Comparison of ENCODE assay signal across 16 cellular contexts in genomic region chr3:36786921-36787890, GRCh38. TPM values are rescaled to one million over a fixed set of nuclear protein-coding genes. Genes with fewer than 3 reads are reported as not detected.
DNase-seq lines count a peak whose midpoint lies in the region; ATAC-seq and TF ChIP-seq lines count a peak whose summit lies in the region.
"Had no signal": no experiment of that assay in that cellular context is flagged by ENCODE, and none has a peak within 500 bp of the region (broad histone marks: within the 10 kb centered on the region; RNA-seq: fewer than 3 reads in every experiment).

No MANE protein-coding gene starts in this region.

- H3K4me2 ChIP-seq in mammary epithelial cell (ENCODE audit: insufficient read depth, low read depth, low read length), result no peak overlapping the region

- H3K36me3 Mint-ChIP-seq in WTC11 (no peaks in the 10 kb centered on the region), osteocyte (ENCODE audit: unreplicated experiment) (no peaks in the 10 kb centered on the region)

- POLR2A ChIA-PET in WTC11 (lab: Charles Lee), result no interaction called here

- no peaks in the 10 kb centered on the region for H3K79me2 ChIP-seq in mammary epithelial cell (ENCODE audit: insufficient read depth, low read length)

- no peak overlapping the region for H3K4me3 ChIP-seq in NB4 (ENCODE audit: low read depth, low read length)
- no peak overlapping the region for H3K4me3 ChIP-seq in left lung
- H3K4me3 ChIP-seq in mammary epithelial cell (replicated peaks in 1 of 3; ENCODE audit: insufficient read depth in 1 of 3, low read depth in 2 of 3, low read length in 3 of 3), result no peak overlapping the region
- H3K4me3 ChIP-seq in stomach, result no peak overlapping the region

- intact Hi-C loops in left lung (cut with DNase I), result no loop called here
- intact Hi-C loops in mammary epithelial cell (cut with micrococcal nuclease), result no loop called here
- intact Hi-C loops in stomach (cut with DNase I; ENCODE audit: low total_unique reads), result no loop called here

- H2AFZ ChIP-seq in mammary epithelial cell (ENCODE audit: low read depth, low read length), result no peak overlapping the region

- H3K27me3 ChIP-seq in left lung (no peaks in the 10 kb centered on the region), mammary epithelial cell (ENCODE audit: insufficient read depth, low read length) (no peaks in the 10 kb centered on the region), stomach (no peaks in the 10 kb centered on the region)

- no peak for TF ChIP-seq EP300 in stomach (IDR thresholded peaks at IDR 0.05)

- 84% methylated on average over 3 of the region's 3 CpGs for WGBS in mammary epithelial cell (ENCODE audit: low coverage, missing lambda C conversion rate)
- 55 to 78% (median 58%) methylated on average over 3 of the region's 3 CpGs for WGBS in stomach, 5 donors

- TF ChIP-seq POLR2A in NB4 (IDR thresholded peaks at IDR 0.05; ENCODE audit: extremely low read depth, insufficient read length) (no peak), stomach (IDR thresholded peaks at IDR 0.05) (no peak)

- dilution Hi-C loops in mammary epithelial cell (cut with HindIII; ENCODE audit: low sequenced_read_pairs), result no loop called here

- ATAC-seq in GM18868 (IDR thresholded peaks at IDR 0.05; ENCODE audit: unreplicated experiment), result peak; percentile 65
- peak; percentile 45; the same call in 1 of the 2 replicates for ATAC-seq in WTC11
- peak; percentile 88 for ATAC-seq in left lung

- no peaks in the 10 kb centered on the region for H4K20me1 ChIP-seq in mammary epithelial cell (ENCODE audit: insufficient read depth, low read length)

- no TSS peak for BruUV-seq in mammary epithelial cell (replicated peaks; lab: Mats Ljungman, UMichigan)

- CTCF ChIA-PET in WTC11 (lab: Charles Lee), result interaction anchor here (0.9 kb wide), 1 partner anchor 35 kb away, joined by 3 read pairs; no protein-coding TSS in a partner anchor
- CTCF ChIA-PET in mammary epithelial cell (lab: Charles Lee; ENCODE audit: low non-redundant PET), result no interaction called here

- H3K36me3 ChIP-seq in left lung (no peaks in the 10 kb centered on the region), mammary epithelial cell (ENCODE audit: insufficient read depth, low read length) (no peaks in the 10 kb centered on the region), stomach (no peaks in the 10 kb centered on the region)

- in situ Hi-C loops in mammary epithelial cell (cut with MboI; ENCODE audit: low sequenced_read_pairs in 2 of 2), result no loop called here

- H3K9ac ChIP-seq in mammary epithelial cell (ENCODE audit: insufficient read depth, low read length), result no peak overlapping the region

- H3K27me3 Mint-ChIP-seq in WTC11 (ENCODE audit: low read depth), result peaks cover 3% of the 10 kb centered on the region
- H3K27me3 Mint-ChIP-seq in osteocyte (ENCODE audit: unreplicated experiment), result peaks cover 69% of the 10 kb centered on the region

- H3K4me1 ChIP-seq in left lung (no peaks in the 10 kb centered on the region), mammary epithelial cell (ENCODE audit: insufficient read depth, low read length) (no peaks in the 10 kb centered on the region), stomach (no peaks in the 10 kb centered on the region)

- no peaks in the 10 kb centered on the region for H3K9me3 Mint-ChIP-seq in WTC11
- no peaks in the 10 kb centered on the region for H3K9me3 Mint-ChIP-seq in osteocyte (ENCODE audit: unreplicated experiment)

- H3K27ac Mint-ChIP-seq in WTC11 (no peak overlapping the region), osteocyte (ENCODE audit: unreplicated experiment) (no peak overlapping the region)

- TF ChIP-seq CTCF in NB4 (IDR thresholded peaks at IDR 0.05; ENCODE audit: low read depth, low read length) (no peak), WTC11 (IDR thresholded peaks at IDR 0.05) (no peak), left lung (IDR thresholded peaks at IDR 0.05) (no peak), mammary epithelial cell (conservative IDR thresholded peaks at IDR 0.05 in 1 of 2, IDR thresholded peaks at IDR 0.05 in 1 of 2; ENCODE audit: extremely low read depth in 1 of 2, insufficient read depth in 1 of 2, low read depth in 1 of 2, low read length in 2 of 2) (no peak), osteocyte (IDR thresholded peaks at IDR 0.05) (no peak), stomach (IDR thresholded peaks at IDR 0.05) (no peak)

- H3K4me1 Mint-ChIP-seq in WTC11, result no peaks in the 10 kb centered on the region
- H3K4me1 Mint-ChIP-seq in osteocyte (ENCODE audit: unreplicated experiment), result peaks cover 5% of the 10 kb centered on the region

- peak; percentile 56 for DNase-seq in NB4 (ENCODE audit: low read depth)
- DNase-seq in WTC11 (ENCODE audit: low spot score), result no peak
- peak in 1 of 2 donors; percentile 44 for DNase-seq in left lung
- DNase-seq in AG08395 (ENCODE audit: low spot score), result no peak
- DNase-seq in mammary epithelial cell, result no peak
- no peak for DNase-seq in osteocyte (ENCODE audit: extremely low spot score, unreplicated experiment)
- no peak for DNase-seq in stomach
- DNase-seq: activated effector memory CD4-positive, alpha-beta T cell treated with anti-CD3 and anti-CD28 coated beads, Interleukin-2, amount 50 U/mL, for 16 hours; amniotic stem cell; effector CD8-positive, alpha-beta T cell; NCI-H1092 treated with DMSO at 0.1 percent for 48 hours; NCI-H748 treated with DMSO at 0.1 percent for 48 hours; stimulated activated CD4-positive, alpha-beta T cell treated with anti-CD3 and anti-CD28 coated beads, Interleukin-1b, Interleukin-23, amount 100 ng/mL, for 48 hours; substantia nigra; T-helper 2 cell had no signal

- no peak overlapping the region for H3K27ac ChIP-seq in left lung
- no peak overlapping the region for H3K27ac ChIP-seq in mammary epithelial cell (ENCODE audit: insufficient read depth, low read depth, low read length)
- no peak overlapping the region for H3K27ac ChIP-seq in stomach

- H3K4me3 Mint-ChIP-seq in WTC11 (no peak overlapping the region), osteocyte (ENCODE audit: unreplicated experiment) (no peak overlapping the region)

- H3K9me3 ChIP-seq in left lung (no peaks in the 10 kb centered on the region), mammary epithelial cell (replicated peaks; ENCODE audit: insufficient read depth, low read length) (no peaks in the 10 kb centered on the region), stomach (no peaks in the 10 kb centered on the region)

TF ChIP-seq in WTC11, 78 proteins besides CTCF, POLR2A, EP300 and RAD21:
- TF ChIP-seq NR3C1 (CRISPR knock-in tag; conservative IDR thresholded peaks at IDR 0.05; ENCODE audit: low read depth) (no peak), FOXJ3 (CRISPR knock-in tag; IDR thresholded peaks at IDR 0.05; ENCODE audit: borderline replicate concordance) (no peak), NFE2L1 (CRISPR knock-in tag; IDR thresholded peaks at IDR 0.05) (no peak), CBFB (CRISPR knock-in tag; IDR thresholded peaks at IDR 0.05; ENCODE audit: low read depth) (no peak), JUN (CRISPR knock-in tag; IDR thresholded peaks at IDR 0.05) (no peak), ZNF281 (CRISPR knock-in tag; IDR thresholded peaks at IDR 0.05) (no peak), GTF2I (CRISPR knock-in tag; conservative IDR thresholded peaks at IDR 0.05) (no peak), CDX4 (CRISPR knock-in tag; IDR thresholded peaks at IDR 0.05; ENCODE audit: borderline replicate concordance) (no peak)

RNA-seq across cellular contexts. Expression of gene DCLK3, which starts 22.9 kb away (rescaled TPM):
- total RNA-seq in WTC11 (2021) (0.44 to 0.94 TPM (median 0.55 TPM) in 3 replicates), left lung (under 1 TPM; 0.15 to 0.47 TPM), mammary epithelial cell (not detected), osteocyte (not detected in 2 replicates), stomach (under 1 TPM in 2 of 5 donors, not detected in 3; 0.45 to 0.92 TPM)
- polyA plus RNA-seq in mammary epithelial cell (not detected), stomach (not detected)
- not detected for polyA minus RNA-seq in mammary epithelial cell
